1 cellular context compared by ENCODE assay signal in the genomic region with DNA sequence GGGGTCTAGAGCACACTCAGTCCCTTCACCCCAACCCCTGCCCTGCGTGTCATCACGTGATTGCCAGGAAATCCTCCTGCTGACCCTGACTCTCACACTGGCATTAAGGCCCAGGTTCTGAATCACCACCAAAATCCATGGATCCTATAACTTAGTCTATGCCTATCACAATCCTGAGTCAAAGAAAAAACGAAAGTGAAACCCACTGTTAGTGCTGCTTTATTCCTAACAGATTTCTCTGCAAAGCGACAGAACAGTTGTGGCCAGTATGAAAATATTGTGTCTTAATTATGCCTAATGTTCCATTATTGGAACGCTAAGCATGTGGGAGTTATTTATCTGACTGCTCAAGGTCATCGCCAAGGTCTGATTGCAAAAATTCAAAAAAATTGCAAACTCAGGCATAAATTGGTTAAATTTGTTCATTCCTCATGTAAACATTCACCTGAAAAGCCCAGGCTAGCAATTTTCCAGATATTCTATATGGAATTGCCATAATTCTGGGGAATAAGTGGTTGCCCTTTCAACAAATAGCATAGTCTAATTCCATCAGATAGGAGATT.
TF ChIP-seq lines count a peak whose summit lies in the region.

No MANE protein-coding gene starts in this region.

TF ChIP-seq in IMR-90, 13 proteins besides CTCF, POLR2A, EP300 and RAD21 (continued from another document):
- TF ChIP-seq MXI1 (IDR thresholded peaks at IDR 0.05; ENCODE audit: borderline replicate concordance, low read depth, low read length) = no peak
